ENCODE assay signal across 33 cellular contexts in genomic region chr3:32940726-32941125, GRCh38. TPM values are rescaled to one million over a fixed set of nuclear protein-coding genes. Genes with fewer than 3 reads are reported as not detected.
"Had no signal": no experiment of that assay in that cellular context is flagged by ENCODE, and none has a peak within 500 bp of the region (broad histone marks: within the 10 kb centered on the region; RNA-seq: fewer than 3 reads in every experiment).

No MANE protein-coding gene starts in this region.

- H3K9me3 Mint-ChIP-seq: activated CD4-positive, alpha-beta T cell treated with anti-CD3 and anti-CD28 coated beads, Interleukin-2, amount 10 ng/mL, durations not matched to agents 24 days and 14 days; activated CD8-positive, alpha-beta T cell treated with anti-CD3 and anti-CD28 coated beads for 36 hours; activated naive CD4-positive, alpha-beta T cell treated with anti-CD3 and anti-CD28 coated beads, Interleukin-2, amount 50 U/mL, for 24 hours; activated naive CD8-positive, alpha-beta T cell treated with anti-CD3 and anti-CD28 coated beads, Interleukin-2, amount 10 ng/mL, durations not matched to agents 7 days and 5 days; activated T-cell treated with anti-CD3 and anti-CD28 coated beads, Interleukin-2, amount 50 U/mL, for 24 hours; activated T-helper 2 cell treated with anti-CD3 and anti-CD28 coated beads, Interferon-gamma antibody, Interleukin-2, Interleukin-4, amounts not matched to agents 10 μg/mL and 5 μg/mL and 100 μg/mL, durations not matched to agents 14 hours and 24 hours and 36 hours; T-helper 1 cell treated with Interleukin-12 subunit alpha and Interleukin-12 subunit beta and Interleukin-4 antibody, amounts not matched to agents 30 μg/mL and 1 μg/mL, for 36 hours; T-helper 2 cell treated with Interferon-gamma antibody and Interleukin-4, amounts not matched to agents 5 μg/mL and 100 μg/mL, for 36 hours had no signal

- H3K4me2 ChIP-seq: SK-N-SH had no signal

- DNase-seq: activated CD4-positive, alpha-beta T cell treated with anti-CD3 and anti-CD28 coated beads, Interleukin-2, amount 10 ng/mL, durations not matched to agents 24 days and 14 days; activated CD4-positive, alpha-beta T cell treated with anti-CD3 and anti-CD28 coated beads, Interleukin-2, amount 50 U/mL, for 4 hours; activated CD8-positive, alpha-beta T cell treated with anti-CD3 and anti-CD28 coated beads for 36 hours; activated gamma-delta T cell; activated naive CD4-positive, alpha-beta T cell treated with Interleukin-2 at 50 U/mL for 16 hours; activated naive CD8-positive, alpha-beta T cell treated with anti-CD3 and anti-CD28 coated beads, Interleukin-2, amount 10 ng/mL, durations not matched to agents 7 days and 5 days; activated T-cell treated with anti-CD3 and anti-CD28 coated beads, Interleukin-2, amount 50 U/mL, for 24 hours; amygdala; Karpas-422; KBM-7; NCI-H146; NCI-H187; NCI-H2029 treated with DMSO at 0.1 percent for 48 hours; NCI-H2107; NCI-H2171; NCI-H510A; NCI-H526; NCI-H748 treated with DMSO at 0.1 percent for 48 hours; NK-92 treated with Interleukin-12 subunit alpha and Interleukin-12 subunit beta, amount 100 ng/mL, for 24 hours; PC-3; Peyer's patch; RPMI8226; SHP77 treated with DMSO at 0.1 percent for 48 hours; SK-N-SH had no signal

- H3K4me3 Mint-ChIP-seq: activated CD4-positive, alpha-beta T cell treated with anti-CD3 and anti-CD28 coated beads, Interleukin-2, amount 10 ng/mL, durations not matched to agents 24 days and 14 days; activated CD8-positive, alpha-beta T cell treated with anti-CD3 and anti-CD28 coated beads for 36 hours; activated naive CD4-positive, alpha-beta T cell treated with anti-CD3 and anti-CD28 coated beads, Interleukin-2, amount 50 U/mL, for 24 hours; activated naive CD8-positive, alpha-beta T cell treated with anti-CD3 and anti-CD28 coated beads, Interleukin-2, amount 10 ng/mL, durations not matched to agents 7 days and 5 days; activated T-cell treated with anti-CD3 and anti-CD28 coated beads, Interleukin-2, amount 50 U/mL, for 24 hours; T-helper 1 cell treated with Interleukin-12 subunit alpha and Interleukin-12 subunit beta and Interleukin-4 antibody, amounts not matched to agents 30 μg/mL and 1 μg/mL, for 36 hours; T-helper 2 cell treated with Interferon-gamma antibody and Interleukin-4, amounts not matched to agents 5 μg/mL and 100 μg/mL, for 36 hours had no signal

- H3K27me3 ChIP-seq: ascending aorta, cardiac muscle cell, Peyer's patch, SJSA1 had no signal

- H3K4me1 Mint-ChIP-seq: activated CD4-positive, alpha-beta T cell treated with anti-CD3 and anti-CD28 coated beads, Interleukin-2, amount 10 ng/mL, durations not matched to agents 24 days and 14 days; activated naive CD4-positive, alpha-beta T cell treated with anti-CD3 and anti-CD28 coated beads, Interleukin-2, amount 50 U/mL, for 24 hours; activated naive CD8-positive, alpha-beta T cell treated with anti-CD3 and anti-CD28 coated beads, Interleukin-2, amount 10 ng/mL, durations not matched to agents 7 days and 5 days had no signal

- H3K27ac ChIP-seq: ascending aorta, cardiac muscle cell, Peyer's patch, SJSA1 had no signal

- H3K9me3 ChIP-seq: ascending aorta, Peyer's patch, SJSA1, SK-N-SH had no signal

- H3K4me3 ChIP-seq: ascending aorta, cardiac muscle cell, Peyer's patch, SJSA1 had no signal

- FAIRE-seq: TTC549 had no signal

- H3K36me3 ChIP-seq: ascending aorta, cardiac muscle cell, Peyer's patch, SJSA1 had no signal

- ATAC-seq: activated CD8-positive, alpha-beta T cell treated with anti-CD3 and anti-CD28 coated beads for 36 hours; PC-3 had no signal

- H3K36me3 Mint-ChIP-seq: activated naive CD4-positive, alpha-beta T cell treated with anti-CD3 and anti-CD28 coated beads, Interleukin-2, amount 50 U/mL, for 24 hours; activated naive CD8-positive, alpha-beta T cell treated with anti-CD3 and anti-CD28 coated beads, Interleukin-2, amount 10 ng/mL, durations not matched to agents 7 days and 5 days had no signal

- H3K4me1 ChIP-seq: ascending aorta, Peyer's patch had no signal

- H3K27me3 Mint-ChIP-seq: activated naive CD4-positive, alpha-beta T cell treated with anti-CD3 and anti-CD28 coated beads, Interleukin-2, amount 50 U/mL, for 24 hours; activated T-cell treated with anti-CD3 and anti-CD28 coated beads, Interleukin-2, amount 50 U/mL, for 24 hours had no signal

- H3K27ac Mint-ChIP-seq: activated CD4-positive, alpha-beta T cell treated with anti-CD3 and anti-CD28 coated beads, Interleukin-2, amount 10 ng/mL, durations not matched to agents 24 days and 14 days; activated CD8-positive, alpha-beta T cell treated with anti-CD3 and anti-CD28 coated beads for 36 hours; activated naive CD4-positive, alpha-beta T cell treated with anti-CD3 and anti-CD28 coated beads, Interleukin-2, amount 50 U/mL, for 24 hours; activated naive CD8-positive, alpha-beta T cell treated with anti-CD3 and anti-CD28 coated beads, Interleukin-2, amount 10 ng/mL, durations not matched to agents 7 days and 5 days; activated T-cell treated with anti-CD3 and anti-CD28 coated beads, Interleukin-2, amount 50 U/mL, for 24 hours; activated T-helper 2 cell treated with anti-CD3 and anti-CD28 coated beads, Interferon-gamma antibody, Interleukin-2, Interleukin-4, amounts not matched to agents 10 μg/mL and 5 μg/mL and 100 μg/mL, durations not matched to agents 14 hours and 24 hours and 36 hours; T-helper 1 cell treated with Interleukin-12 subunit alpha and Interleukin-12 subunit beta and Interleukin-4 antibody, amounts not matched to agents 30 μg/mL and 1 μg/mL, for 36 hours; T-helper 2 cell treated with Interferon-gamma antibody and Interleukin-4, amounts not matched to agents 5 μg/mL and 100 μg/mL, for 36 hours had no signal

- H3K9ac ChIP-seq: SK-N-SH had no signal

RNA-seq across cellular contexts. Expression of gene CCR4, which starts 10.7 kb away (rescaled TPM):
- total RNA-seq: cardiac muscle cell, MCF 10A, Peyer's patch, SJSA1 had no signal
- polyA plus RNA-seq: cardiac muscle cell, SK-N-SH had no signal
